In genomic region chr11:103671143-103671651, GRCh38 we compare ENCODE assay signal across 1 cellular context.
TF ChIP-seq lines count a peak whose summit lies in the region.

No MANE protein-coding gene starts in this region.

TF ChIP-seq in HCT116, 20 proteins besides CTCF, POLR2A, EP300 and RAD21 (continued from another document):
- TF ChIP-seq, protein P1, sequence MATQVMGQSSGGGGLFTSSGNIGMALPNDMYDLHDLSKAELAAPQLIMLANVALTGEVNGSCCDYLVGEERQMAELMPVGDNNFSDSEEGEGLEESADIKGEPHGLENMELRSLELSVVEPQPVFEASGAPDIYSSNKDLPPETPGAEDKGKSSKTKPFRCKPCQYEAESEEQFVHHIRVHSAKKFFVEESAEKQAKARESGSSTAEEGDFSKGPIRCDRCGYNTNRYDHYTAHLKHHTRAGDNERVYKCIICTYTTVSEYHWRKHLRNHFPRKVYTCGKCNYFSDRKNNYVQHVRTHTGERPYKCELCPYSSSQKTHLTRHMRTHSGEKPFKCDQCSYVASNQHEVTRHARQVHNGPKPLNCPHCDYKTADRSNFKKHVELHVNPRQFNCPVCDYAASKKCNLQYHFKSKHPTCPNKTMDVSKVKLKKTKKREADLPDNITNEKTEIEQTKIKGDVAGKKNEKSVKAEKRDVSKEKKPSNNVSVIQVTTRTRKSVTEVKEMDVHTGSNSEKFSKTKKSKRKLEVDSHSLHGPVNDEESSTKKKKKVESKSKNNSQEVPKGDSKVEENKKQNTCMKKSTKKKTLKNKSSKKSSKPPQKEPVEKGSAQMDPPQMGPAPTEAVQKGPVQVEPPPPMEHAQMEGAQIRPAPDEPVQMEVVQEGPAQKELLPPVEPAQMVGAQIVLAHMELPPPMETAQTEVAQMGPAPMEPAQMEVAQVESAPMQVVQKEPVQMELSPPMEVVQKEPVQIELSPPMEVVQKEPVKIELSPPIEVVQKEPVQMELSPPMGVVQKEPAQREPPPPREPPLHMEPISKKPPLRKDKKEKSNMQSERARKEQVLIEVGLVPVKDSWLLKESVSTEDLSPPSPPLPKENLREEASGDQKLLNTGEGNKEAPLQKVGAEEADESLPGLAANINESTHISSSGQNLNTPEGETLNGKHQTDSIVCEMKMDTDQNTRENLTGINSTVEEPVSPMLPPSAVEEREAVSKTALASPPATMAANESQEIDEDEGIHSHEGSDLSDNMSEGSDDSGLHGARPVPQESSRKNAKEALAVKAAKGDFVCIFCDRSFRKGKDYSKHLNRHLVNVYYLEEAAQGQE (IDR thresholded peaks at IDR 0.05; ENCODE audit: low read depth) = no peak
- TF ChIP-seq ATF3 (IDR thresholded peaks at IDR 0.05) (no peak), SRF (IDR thresholded peaks at IDR 0.05; ENCODE audit: low read depth) (no peak), CEBPB (IDR thresholded peaks at IDR 0.05; ENCODE audit: low read depth) (no peak), ZNF274 (IDR thresholded peaks at IDR 0.05; ENCODE audit: low read depth, low read length) (no peak), JUND (IDR thresholded peaks at IDR 0.05) (no peak), POLR2AphosphoS5 (IDR thresholded peaks at IDR 0.05; ENCODE audit: low read depth, low read length) (no peak), SIN3A (IDR thresholded peaks at IDR 0.05; ENCODE audit: low read depth) (no peak), ELF1 (IDR thresholded peaks at IDR 0.05; ENCODE audit: borderline replicate concordance, low read depth) (no peak), YY1 (IDR thresholded peaks at IDR 0.05; ENCODE audit: extremely low read depth, insufficient replicate concordance, low read depth, low read length) (no peak), ZFX (IDR thresholded peaks at IDR 0.05) (no peak)
- TF ChIP-seq, protein P2, sequence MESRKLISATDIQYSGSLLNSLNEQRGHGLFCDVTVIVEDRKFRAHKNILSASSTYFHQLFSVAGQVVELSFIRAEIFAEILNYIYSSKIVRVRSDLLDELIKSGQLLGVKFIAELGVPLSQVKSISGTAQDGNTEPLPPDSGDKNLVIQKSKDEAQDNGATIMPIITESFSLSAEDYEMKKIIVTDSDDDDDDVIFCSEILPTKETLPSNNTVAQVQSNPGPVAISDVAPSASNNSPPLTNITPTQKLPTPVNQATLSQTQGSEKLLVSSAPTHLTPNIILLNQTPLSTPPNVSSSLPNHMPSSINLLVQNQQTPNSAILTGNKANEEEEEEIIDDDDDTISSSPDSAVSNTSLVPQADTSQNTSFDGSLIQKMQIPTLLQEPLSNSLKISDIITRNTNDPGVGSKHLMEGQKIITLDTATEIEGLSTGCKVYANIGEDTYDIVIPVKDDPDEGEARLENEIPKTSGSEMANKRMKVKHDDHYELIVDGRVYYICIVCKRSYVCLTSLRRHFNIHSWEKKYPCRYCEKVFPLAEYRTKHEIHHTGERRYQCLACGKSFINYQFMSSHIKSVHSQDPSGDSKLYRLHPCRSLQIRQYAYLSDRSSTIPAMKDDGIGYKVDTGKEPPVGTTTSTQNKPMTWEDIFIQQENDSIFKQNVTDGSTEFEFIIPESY (IDR thresholded peaks at IDR 0.05; ENCODE audit: extremely low read depth, insufficient replicate concordance, low read length) = no peak
